13 cellular contexts compared by ENCODE assay signal in genomic region chr4:144648042-144648441, GRCh38. TPM values are rescaled to one million over a fixed set of nuclear protein-coding genes. Genes with fewer than 3 reads are reported as not detected.
DNase-seq lines count a peak whose midpoint lies in the region; ATAC-seq and TF ChIP-seq lines count a peak whose summit lies in the region.
"Had no signal": no experiment of that assay in that cellular context is flagged by ENCODE, and none has a peak within 500 bp of the region (broad histone marks: within the 10 kb centered on the region; RNA-seq: fewer than 3 reads in every experiment).

No MANE protein-coding gene starts in this region.

- peaks cover 56% of the 10 kb centered on the region for H3K27me3 Mint-ChIP-seq in activated T-cell treated with anti-CD3 and anti-CD28 coated beads, Interleukin-2, amount 50 U/mL, for 72 hours (ENCODE audit: low read depth)
- H3K27me3 Mint-ChIP-seq in activated T-cell treated with anti-CD3 and anti-CD28 coated beads, Interleukin-2, amount 50 U/mL, for 4 hours (ENCODE audit: low read depth), result peaks cover 35% of the 10 kb centered on the region
- peaks cover 43% of the 10 kb centered on the region for H3K27me3 Mint-ChIP-seq in type B pancreatic cell

- H3K9me3 Mint-ChIP-seq in activated T-cell treated with anti-CD3 and anti-CD28 coated beads, Interleukin-2, amount 50 U/mL, for 72 hours, result no peaks in the 10 kb centered on the region
- H3K9me3 Mint-ChIP-seq in activated T-cell treated with anti-CD3 and anti-CD28 coated beads, Interleukin-2, amount 50 U/mL, for 4 hours, result no peaks in the 10 kb centered on the region
- H3K9me3 Mint-ChIP-seq in type B pancreatic cell, result no peaks in the 10 kb centered on the region

- no peak for TF ChIP-seq CTCF in cardiac fibroblast (IDR thresholded peaks at IDR 0.05; ENCODE audit: low read depth, low read length)
- no peak for TF ChIP-seq CTCF in type B pancreatic cell (conservative IDR thresholded peaks at IDR 0.05)

- peak overlapping the region; percentile 73 to 74 for H3K4me3 ChIP-seq in cardiac fibroblast (replicated peaks in 1 of 2; ENCODE audit: low read depth in 2 of 2, low read length in 2 of 2)

- no peak for DNase-seq in activated T-cell treated with anti-CD3 and anti-CD28 coated beads, Interleukin-2, amount 50 U/mL, for 72 hours
- DNase-seq in activated T-cell treated with anti-CD3 and anti-CD28 coated beads, Interleukin-2, amount 50 U/mL, for 4 hours, result no peak
- DNase-seq in cardiac fibroblast (ENCODE audit: low read depth in 2 of 2) (peak in 1 of 2 donors; percentile 41), lung microvascular endothelial cell (ENCODE audit: low read depth in 2 of 2) (peak; percentile 12 to 28), type B pancreatic cell (ENCODE audit: extremely low spot score, unreplicated experiment) (no peak), NCI-H2196 (lab: John Stamatoyannopoulos, UW; ENCODE audit: unreplicated experiment) (no peak)
- no peak for DNase-seq in activated CD8-positive, alpha-beta memory T cell treated with anti-CD3 and anti-CD28 coated beads, Interleukin-2, amount 50 U/mL, for 48 hours
- DNase-seq: activated CD4-positive, alpha-beta T cell treated with anti-CD3 and anti-CD28 coated beads, Interleukin-2, amount 50 U/mL, for 4 hours; activated effector memory CD4-positive, alpha-beta T cell treated with anti-CD3 and anti-CD28 coated beads, Interleukin-2, amount 50 U/mL, for 16 hours; GOT3; NCI-H1694; stimulated activated CD4-positive, alpha-beta T cell treated with anti-CD3 and anti-CD28 coated beads, Interleukin-12 subunit alpha, Interleukin-12 subunit beta, amount 100 ng/mL, for 4 hours had no signal

- peaks cover 24% of the 10 kb centered on the region for H3K4me1 Mint-ChIP-seq in activated T-cell treated with anti-CD3 and anti-CD28 coated beads, Interleukin-2, amount 50 U/mL, for 72 hours (ENCODE audit: low read depth)
- H3K4me1 Mint-ChIP-seq in activated T-cell treated with anti-CD3 and anti-CD28 coated beads, Interleukin-2, amount 50 U/mL, for 4 hours (ENCODE audit: low read depth), result peaks cover 19% of the 10 kb centered on the region
- peaks cover 28% of the 10 kb centered on the region for H3K4me1 Mint-ChIP-seq in type B pancreatic cell (ENCODE audit: unreplicated experiment)

- ATAC-seq in activated T-cell treated with anti-CD3 and anti-CD28 coated beads, Interleukin-2, amount 50 U/mL, for 72 hours (replicated peaks in 1 of 2), result no peak
- ATAC-seq in activated T-cell treated with anti-CD3 and anti-CD28 coated beads, Interleukin-2, amount 50 U/mL, for 4 hours, result no peak
- ATAC-seq in GM21576 (IDR thresholded peaks at IDR 0.05; ENCODE audit: unreplicated experiment), result no peak

- no peak overlapping the region for H3K27ac Mint-ChIP-seq in activated T-cell treated with anti-CD3 and anti-CD28 coated beads, Interleukin-2, amount 50 U/mL, for 72 hours
- peak overlapping the region; percentile 19 for H3K27ac Mint-ChIP-seq in type B pancreatic cell

- peak overlapping the region; percentile 60 to 89 for H3K4me3 Mint-ChIP-seq in activated T-cell treated with anti-CD3 and anti-CD28 coated beads, Interleukin-2, amount 50 U/mL, for 72 hours
- no peak overlapping the region for H3K4me3 Mint-ChIP-seq in activated T-cell treated with anti-CD3 and anti-CD28 coated beads, Interleukin-2, amount 50 U/mL, for 4 hours
- peak overlapping the region; percentile 98 for H3K4me3 Mint-ChIP-seq in type B pancreatic cell

- peaks cover 0 to 2% of the 10 kb centered on the region in 2 donors for H3K36me3 Mint-ChIP-seq in activated T-cell treated with anti-CD3 and anti-CD28 coated beads, Interleukin-2, amount 50 U/mL, for 72 hours (ENCODE audit: insufficient read depth in 2 of 2)
- no peaks in the 10 kb centered on the region for H3K36me3 Mint-ChIP-seq in activated T-cell treated with anti-CD3 and anti-CD28 coated beads, Interleukin-2, amount 50 U/mL, for 4 hours (ENCODE audit: insufficient read depth)
- H3K36me3 Mint-ChIP-seq in type B pancreatic cell, result no peaks in the 10 kb centered on the region

RNA-seq across cellular contexts. Expression of gene HHIP, which starts 2.1 kb away (rescaled TPM):
- total RNA-seq in activated T-cell treated with anti-CD3 and anti-CD28 coated beads, Interleukin-2, amount 50 U/mL, for 72 hours, result under 1 TPM in 1 of 2 donors, not detected in 1; 0.48 TPM
- total RNA-seq in activated T-cell treated with anti-CD3 and anti-CD28 coated beads, Interleukin-2, amount 50 U/mL, for 4 hours, result under 1 TPM in 2 of 3 donors, not detected in 1; 0.08 TPM
- total RNA-seq in lung microvascular endothelial cell, result 59.1 and 154 TPM in 2 replicates
- 5.6 and 29.6 TPM in 2 replicates for total RNA-seq in type B pancreatic cell (ENCODE audit: low replicate concordance)

Comparison
In these comparisons a context has a peak if more than half of its experiments do, and no peak if none do; other contexts are left out.
1. DNase-seq: peak in lung microvascular endothelial cell (2 of 2); none in activated T-cell treated with anti-CD3 and anti-CD28 coated beads, Interleukin-2, amount 50 U/mL, for 72 hours (0 of 2), activated T-cell treated with anti-CD3 and anti-CD28 coated beads, Interleukin-2, amount 50 U/mL, for 4 hours (single experiment), type B pancreatic cell (single experiment), activated CD8-positive, alpha-beta memory T cell treated with anti-CD3 and anti-CD28 coated beads, Interleukin-2, amount 50 U/mL, for 48 hours (single experiment) and NCI-H2196 (single experiment).